26 cellular contexts compared by ENCODE assay signal in genomic region chr9:35033101-35033500, GRCh38.
"Had no signal": no experiment of that assay in that cellular context is flagged by ENCODE, and none has a peak within 500 bp of the region (broad histone marks: within the 10 kb centered on the region; RNA-seq: fewer than 3 reads in every experiment).

No MANE protein-coding gene starts in this region.

- H3K9me3 ChIP-seq: neutrophil, pancreas, prostate gland, right lobe of liver, sigmoid colon, stomach, thoracic aorta, thyroid gland, tibial nerve, upper lobe of left lung, vagina had no signal

- ATAC-seq: naive thymus-derived CD8-positive, alpha-beta T cell; natural killer cell treated with Interleukin-12 subunit alpha and Interleukin-12 subunit beta and Interleukin-15 and Interleukin-18, amount 100 ng/mL, for 72 hours; pancreas; right cardiac atrium; right lobe of liver; stimulated activated effector memory CD8-positive, alpha-beta T cell treated with anti-CD3 and anti-CD28 coated beads, Interleukin-12 subunit alpha, Interleukin-12 subunit beta, amount 100 ng/mL, for 72 hours; stimulated activated naive B cell treated with anti-CD40 and anti-IgM and Interleukin-4, amounts not matched to agents 10 μg/mL and 1 μg/mL and 100 μg/mL, for 72 hours had no signal

- H3K36me3 Mint-ChIP-seq: natural killer cell treated with Interleukin-12 subunit alpha and Interleukin-12 subunit beta and Interleukin-15 and Interleukin-18, amount 100 ng/mL, for 72 hours had no signal

- H3K9me3 Mint-ChIP-seq: naive thymus-derived CD8-positive, alpha-beta T cell; natural killer cell treated with Interleukin-12 subunit alpha and Interleukin-12 subunit beta and Interleukin-15 and Interleukin-18, amount 100 ng/mL, for 72 hours; neural crest cell; stimulated activated effector memory CD8-positive, alpha-beta T cell treated with anti-CD3 and anti-CD28 coated beads, Interleukin-12 subunit alpha, Interleukin-12 subunit beta, amount 100 ng/mL, for 72 hours; stimulated activated naive B cell treated with anti-CD40 and anti-IgM and Interleukin-4, amounts not matched to agents 10 μg/mL and 1 μg/mL and 100 μg/mL, for 72 hours; stimulated activated naive CD8-positive, alpha-beta T cell treated with anti-CD3 and anti-CD28 coated beads, Interleukin-15, Interleukin-2, amounts not matched to agents 100 ng/mL and 50 ng/mL, for 24 hours had no signal

- H3K27ac Mint-ChIP-seq: natural killer cell treated with Interleukin-12 subunit alpha and Interleukin-12 subunit beta and Interleukin-15 and Interleukin-18, amount 100 ng/mL, for 72 hours; nephron progenitor cell; stimulated activated effector memory CD8-positive, alpha-beta T cell treated with anti-CD3 and anti-CD28 coated beads, Interleukin-12 subunit alpha, Interleukin-12 subunit beta, amount 100 ng/mL, for 72 hours; stimulated activated naive B cell treated with anti-CD40 and anti-IgM and Interleukin-4, amounts not matched to agents 10 μg/mL and 1 μg/mL and 100 μg/mL, for 72 hours; stimulated activated naive CD8-positive, alpha-beta T cell treated with anti-CD3 and anti-CD28 coated beads, Interleukin-15, Interleukin-2, amounts not matched to agents 100 ng/mL and 50 ng/mL, for 24 hours had no signal

- H3K27me3 Mint-ChIP-seq: naive thymus-derived CD8-positive, alpha-beta T cell; natural killer cell treated with Interleukin-12 subunit alpha and Interleukin-12 subunit beta and Interleukin-15 and Interleukin-18, amount 100 ng/mL, for 72 hours; stimulated activated naive B cell treated with anti-CD40 and anti-IgM and Interleukin-4, amounts not matched to agents 10 μg/mL and 1 μg/mL and 100 μg/mL, for 72 hours; stimulated activated naive CD8-positive, alpha-beta T cell treated with anti-CD3 and anti-CD28 coated beads, Interleukin-15, Interleukin-2, amounts not matched to agents 100 ng/mL and 50 ng/mL, for 24 hours had no signal

- H3K4me3 Mint-ChIP-seq: naive thymus-derived CD8-positive, alpha-beta T cell; natural killer cell treated with Interleukin-12 subunit alpha and Interleukin-12 subunit beta and Interleukin-15 and Interleukin-18, amount 100 ng/mL, for 72 hours; nephron progenitor cell; neural crest cell; stimulated activated effector memory CD8-positive, alpha-beta T cell treated with anti-CD3 and anti-CD28 coated beads, Interleukin-12 subunit alpha, Interleukin-12 subunit beta, amount 100 ng/mL, for 72 hours; stimulated activated naive B cell treated with anti-CD40 and anti-IgM and Interleukin-4, amounts not matched to agents 10 μg/mL and 1 μg/mL and 100 μg/mL, for 72 hours; stimulated activated naive CD8-positive, alpha-beta T cell treated with anti-CD3 and anti-CD28 coated beads, Interleukin-15, Interleukin-2, amounts not matched to agents 100 ng/mL and 50 ng/mL, for 24 hours had no signal

- DNase-seq: naive thymus-derived CD8-positive, alpha-beta T cell; nephron progenitor cell; pancreas; right cardiac atrium; right lobe of liver; sigmoid colon; small intestine; stimulated activated CD4-positive, alpha-beta T cell treated with anti-CD3 and anti-CD28 coated beads, Interleukin-15, amount 100 ng/mL, for 24 hours; stimulated activated CD4-positive, alpha-beta T cell treated with anti-CD3 and anti-CD28 coated beads, Interleukin-2, amount 100 ng/mL, for 24 hours; stimulated activated CD4-positive, alpha-beta T cell treated with anti-CD3 and anti-CD28 coated beads, Interleukin-2, amount 100 ng/mL, for 48 hours; stimulated activated CD4-positive, alpha-beta T cell treated with anti-CD3 and anti-CD28 coated beads, Interleukin-4, amount 100 ng/mL, for 24 hours; stimulated activated naive B cell treated with anti-CD40 and anti-IgM and Interleukin-4, amounts not matched to agents 10 μg/mL and 1 μg/mL and 100 μg/mL, for 72 hours; stimulated activated naive CD4-positive, alpha-beta T cell treated with Interleukin-2 at 50 U/mL for 16 hours; stomach; thyroid gland; trophoblast cell; upper lobe of left lung had no signal

- H3K4me1 Mint-ChIP-seq: neural crest cell had no signal
